Comparison of ENCODE assay signal across 12 cellular contexts in genomic region chr1:184910596-184910995, GRCh38.
A peak's percentile ranks its signal among the peaks of the same experiment; 100 is the strongest.
DNase-seq lines count a peak whose midpoint lies in the region; ATAC-seq, FAIRE-seq and TF ChIP-seq lines count a peak whose summit lies in the region.
"Had no signal": no experiment of that assay in that cellular context is flagged by ENCODE, and none has a peak within 500 bp of the region (broad histone marks: within the 10 kb centered on the region; RNA-seq: fewer than 3 reads in every experiment).

No MANE protein-coding gene starts in this region.

- H3K4me1 ChIP-seq in K562 (replicated peaks in 1 of 2; ENCODE audit: control insufficient read depth in 2 of 2, insufficient read depth in 2 of 2, low read length in 2 of 2) (peaks cover 0 to 3% of the 10 kb centered on the region in 2 experiments; a peak in 2 of 5 replicates), heart left ventricle (peaks cover 4 to 81% (median 43%) of the 10 kb centered on the region in 12 donors)

- H3K9me3 Mint-ChIP-seq in activated naive CD4-positive, alpha-beta T cell treated with anti-CD3 and anti-CD28 coated beads, Interleukin-2, amount 10 ng/mL, durations not matched to agents 7 days and 5 days = peaks cover under 1% of the 10 kb centered on the region
- H3K9me3 Mint-ChIP-seq: activated naive CD4-positive, alpha-beta T cell treated with anti-CD3 and anti-CD28 coated beads, Interleukin-2, amount 50 U/mL, for 24 hours; T-helper 2 cell treated with Interferon-gamma antibody and Interleukin-4, amounts not matched to agents 5 μg/mL and 100 μg/mL, for 36 hours had no signal

- CTCF ChIA-PET in K562 (lab: Yijun Ruan, JAX; ENCODE audit: low intra/inter-chr PET ratio) = no interaction called here
- CTCF ChIA-PET in activated naive CD4-positive, alpha-beta T cell treated with anti-CD3 and anti-CD28 coated beads, Interleukin-2, amount 10 ng/mL, durations not matched to agents 7 days and 5 days (lab: Charles Lee) = no interaction called here

- BruUV-seq in K562 (replicated peaks; lab: Mats Ljungman, UMichigan) = no TSS peak

- TF ChIP-seq CTCF in K562 (IDR thresholded peaks at IDR 0.05 in 2 of 3, conservative IDR thresholded peaks at IDR 0.05 in 1 of 3; ENCODE audit: insufficient read depth in 2 of 3, low read depth in 1 of 3, low read length in 3 of 3) (no peak), heart left ventricle (IDR thresholded peaks at IDR 0.05) (no peak)

- ATAC-seq in K562 (peak; percentile 27; the same call in 2 of the 3 replicates), heart left ventricle (peak; percentile 13 to 84 (median 59)), sciatic nerve (peak; percentile 86)

- no peaks in the 10 kb centered on the region; the same call in 2 of the 3 replicates for H3K79me2 ChIP-seq in K562 (ENCODE audit: control insufficient read depth, insufficient read depth, low read length)

- TF ChIP-seq EP300 in K562 (IDR thresholded peaks at IDR 0.05; ENCODE audit: low read length) = no peak

- H3K27me3 ChIP-seq in K562 (ENCODE audit: control insufficient read depth in 2 of 2, insufficient read depth in 2 of 2, low read length in 2 of 2) (no peaks in the 10 kb centered on the region), heart left ventricle (no peaks in the 10 kb centered on the region)

- no peak for TF ChIP-seq RAD21 in K562 (CRISPR knock-in tag; conservative IDR thresholded peaks at IDR 0.05 in 1 of 2, IDR thresholded peaks at IDR 0.05 in 1 of 2)

- H2AFZ ChIP-seq in K562 (ENCODE audit: low read depth, low read length) = no peak overlapping the region

- H3K9me3 ChIP-seq in K562 (replicated peaks; ENCODE audit: control insufficient read depth, insufficient read depth, low read depth, low read length) (no peaks in the 10 kb centered on the region), heart left ventricle (no peaks in the 10 kb centered on the region)

- intact Hi-C loops in K562 (cut with micrococcal nuclease) = no loop called here
- intact Hi-C loops in heart left ventricle (cut with DNase I) = no loop called here
- intact Hi-C loops in sciatic nerve (cut with DNase I) = no loop called here

- no peak overlapping the region for H3K4me3 ChIP-seq in K562
- no peak overlapping the region for H3K4me3 ChIP-seq in heart left ventricle

- POLR2A ChIA-PET in K562 (lab: Yijun Ruan, JAX) = interaction anchor here (0.6 to 1.3 kb wide), 2 partner anchors 11 to 1714 kb away, joined by 3 to 4 read pairs; no protein-coding TSS in a partner anchor

- no peak overlapping the region for H3K9ac ChIP-seq in K562 (ENCODE audit: insufficient read depth in 1 of 2, low read depth in 2 of 2, low read length in 2 of 2)

- no peaks in the 10 kb centered on the region; the same call in 1 of the 2 replicates for H4K20me1 ChIP-seq in K562 (replicated peaks; ENCODE audit: control insufficient read depth, insufficient read depth, low read length)

- H3K36me3 ChIP-seq in K562 (ENCODE audit: control insufficient read depth, insufficient read depth, low read length) (no peaks in the 10 kb centered on the region), heart left ventricle (no peaks in the 10 kb centered on the region)

- FAIRE-seq in K562 (lab: Jason Lieb, UNC) = peak; percentile 55
- FAIRE-seq: GM18507 had no signal

- no peaks in the 10 kb centered on the region for H3K9me1 ChIP-seq in K562 (ENCODE audit: control insufficient read depth, insufficient read depth, low read length)

- no peak for TF ChIP-seq POLR2A in K562 (conservative IDR thresholded peaks at IDR 0.05)
- no peak for TF ChIP-seq POLR2A in heart left ventricle (IDR thresholded peaks at IDR 0.05)

- H3K4me1 Mint-ChIP-seq in activated naive CD4-positive, alpha-beta T cell treated with anti-CD3 and anti-CD28 coated beads, Interleukin-2, amount 10 ng/mL, durations not matched to agents 7 days and 5 days = peaks cover under 1% of the 10 kb centered on the region
- H3K4me1 Mint-ChIP-seq: activated naive CD4-positive, alpha-beta T cell treated with anti-CD3 and anti-CD28 coated beads, Interleukin-2, amount 50 U/mL, for 24 hours had no signal

- no peak overlapping the region for H3K27ac Mint-ChIP-seq in activated naive CD4-positive, alpha-beta T cell treated with anti-CD3 and anti-CD28 coated beads, Interleukin-2, amount 10 ng/mL, durations not matched to agents 7 days and 5 days
- H3K27ac Mint-ChIP-seq: activated naive CD4-positive, alpha-beta T cell treated with anti-CD3 and anti-CD28 coated beads, Interleukin-2, amount 50 U/mL, for 24 hours; T-helper 2 cell treated with Interferon-gamma antibody and Interleukin-4, amounts not matched to agents 5 μg/mL and 100 μg/mL, for 36 hours had no signal

- H3K27ac ChIP-seq in K562 (ENCODE audit: extremely low read depth, low read depth, low read length) (no peak overlapping the region), heart left ventricle (peak overlapping the region in 4 of 12 donors; percentile 22 to 48 (median 32))

- no peaks in the 10 kb centered on the region for H3K27me3 Mint-ChIP-seq in activated naive CD4-positive, alpha-beta T cell treated with anti-CD3 and anti-CD28 coated beads, Interleukin-2, amount 10 ng/mL, durations not matched to agents 7 days and 5 days
- H3K27me3 Mint-ChIP-seq: activated naive CD4-positive, alpha-beta T cell treated with anti-CD3 and anti-CD28 coated beads, Interleukin-2, amount 50 U/mL, for 24 hours had no signal

- H3K4me3 Mint-ChIP-seq in activated naive CD4-positive, alpha-beta T cell treated with anti-CD3 and anti-CD28 coated beads, Interleukin-2, amount 10 ng/mL, durations not matched to agents 7 days and 5 days = no peak overlapping the region
- H3K4me3 Mint-ChIP-seq: activated naive CD4-positive, alpha-beta T cell treated with anti-CD3 and anti-CD28 coated beads, Interleukin-2, amount 50 U/mL, for 24 hours; T-helper 2 cell treated with Interferon-gamma antibody and Interleukin-4, amounts not matched to agents 5 μg/mL and 100 μg/mL, for 36 hours had no signal

- WGBS in K562 (ENCODE audit: insufficient coverage, low coverage, missing lambda C conversion rate) = 28% methylated on average over 3 of the region's 3 CpGs
- 43 to 50% (median 47%) methylated on average over 3 of the region's 3 CpGs for WGBS in heart left ventricle, 4 donors

- in situ Hi-C loops in K562 (cut with MboI) = no loop called here

- peak; percentile 72 for DNase-seq in GM04504 (ENCODE audit: low read depth)
- no peak for DNase-seq in K562 (ENCODE audit: extremely low read depth in 1 of 4, low spot score in 3 of 4)
- peak in 3 of 5 donors; percentile 29 to 59 (median 57) for DNase-seq in heart left ventricle
- DNase-seq in sciatic nerve (ENCODE audit: low spot score) = peak; percentile 73
- no peak for DNase-seq in activated naive CD4-positive, alpha-beta T cell treated with anti-CD3 and anti-CD28 coated beads, Interleukin-2, amount 10 ng/mL, durations not matched to agents 7 days and 5 days
- DNase-seq in Ammon's horn (ENCODE audit: low spot score) = no peak
- no peak for DNase-seq in NCI-H345 treated with DMSO at 0.1 percent for 48 hours (lab: John Stamatoyannopoulos, UW; ENCODE audit: unreplicated experiment)
- DNase-seq in RPMI8226 = no peak
- DNase-seq: C1 segment of cervical spinal cord had no signal

- H3K4me2 ChIP-seq in K562 (ENCODE audit: insufficient read depth, low read length) = no peak overlapping the region

- peaks cover 2% of the 10 kb centered on the region for H3K36me3 Mint-ChIP-seq in activated naive CD4-positive, alpha-beta T cell treated with anti-CD3 and anti-CD28 coated beads, Interleukin-2, amount 10 ng/mL, durations not matched to agents 7 days and 5 days
- H3K36me3 Mint-ChIP-seq: activated naive CD4-positive, alpha-beta T cell treated with anti-CD3 and anti-CD28 coated beads, Interleukin-2, amount 50 U/mL, for 24 hours had no signal

TF ChIP-seq in K562, 482 proteins besides CTCF, POLR2A, EP300 and RAD21:
- TF ChIP-seq C11orf30 (IDR thresholded peaks at IDR 0.05; ENCODE audit: low read depth) = peak; percentile 41; the same call in 1 of the 2 replicates
- TF ChIP-seq ZNF639 (CRISPR knock-in tag; conservative IDR thresholded peaks at IDR 0.05 in 1 of 2, IDR thresholded peaks at IDR 0.05 in 1 of 2) = no peak
- TF ChIP-seq BRD9 (IDR thresholded peaks at IDR 0.05; ENCODE audit: low read depth, partially characterized antibody) = no peak
- no peak for TF ChIP-seq FOXK2 (conservative IDR thresholded peaks at IDR 0.05 in 1 of 2, IDR thresholded peaks at IDR 0.05 in 1 of 2; ENCODE audit: low read depth in 2 of 2)
- peak; percentile 47 for TF ChIP-seq ZNF316 (IDR thresholded peaks at IDR 0.05)
- peak; percentile 15; the same call in 1 of the 2 replicates for TF ChIP-seq MAFG (tag; conservative IDR thresholded peaks at IDR 0.05)
- no peak for TF ChIP-seq ZNF232 (CRISPR knock-in tag; IDR thresholded peaks at IDR 0.05)

Comparison
In these comparisons a context has a peak if more than half of its experiments do, and no peak if none do; other contexts are left out.
1. DNase-seq: peak in GM04504 (single experiment), heart left ventricle (3 of 5) and sciatic nerve (single experiment); none in K562 (0 of 4), activated naive CD4-positive, alpha-beta T cell treated with anti-CD3 and anti-CD28 coated beads, Interleukin-2, amount 10 ng/mL, durations not matched to agents 7 days and 5 days (single experiment), Ammon's horn (single experiment), NCI-H345 treated with DMSO at 0.1 percent for 48 hours (single experiment) and RPMI8226 (single experiment).
2. ATAC-seq: peak in every context shown above with its lines; median percentile 86 in sciatic nerve; 59 in heart left ventricle; 27 in K562.